ENCODE assay signal across 25 cellular contexts in genomic region chr7:117756586-117756985, GRCh38.
"Had no signal": no experiment of that assay in that cellular context is flagged by ENCODE, and none has a peak within 500 bp of the region (broad histone marks: within the 10 kb centered on the region; RNA-seq: fewer than 3 reads in every experiment).

No MANE protein-coding gene starts in this region.

- DNase-seq: activated CD4-positive, alpha-beta T cell treated with anti-CD3 and anti-CD28 coated beads for 4 hours; activated CD8-positive, alpha-beta memory T cell treated with anti-CD3 and anti-CD28 coated beads, Interleukin-2, amount 50 U/mL, for 4 hours; activated CD8-positive, alpha-beta T cell treated with anti-CD3 and anti-CD28 coated beads for 36 hours; activated gamma-delta T cell treated with Interleukin-2 at 50 U/mL for 16 hours; activated naive CD4-positive, alpha-beta T cell treated with anti-CD3 and anti-CD28 coated beads, Interleukin-2, amount 10 ng/mL, durations not matched to agents 7 days and 5 days; activated naive CD8-positive, alpha-beta T cell treated with anti-CD3 and anti-CD28 coated beads for 36 hours; activated T-cell treated with anti-CD3 and anti-CD28 coated beads, Interleukin-2, amount 50 U/mL, for 72 hours; anterior cingulate cortex; central memory CD4-positive, alpha-beta T cell; NCI-H1092; NCI-H1930; NCI-H2171; NCI-H2227 treated with DMSO at 0.1 percent for 48 hours; NCI-H446 treated with DMSO at 0.1 percent for 48 hours; NCI-H524 treated with DMSO at 0.1 percent for 48 hours; NCI-H774; NK-92 treated with Interleukin-12 subunit alpha and Interleukin-12 subunit beta, amount 100 ng/mL, for 24 hours; RPMI8226 had no signal

- H3K4me1 Mint-ChIP-seq: activated naive CD4-positive, alpha-beta T cell treated with anti-CD3 and anti-CD28 coated beads, Interleukin-2, amount 10 ng/mL, durations not matched to agents 7 days and 5 days; activated naive CD8-positive, alpha-beta T cell treated with anti-CD3 and anti-CD28 coated beads for 36 hours had no signal

- H3K27me3 Mint-ChIP-seq: activated naive CD4-positive, alpha-beta T cell treated with anti-CD3 and anti-CD28 coated beads, Interleukin-2, amount 10 ng/mL, durations not matched to agents 7 days and 5 days had no signal

- H3K9me3 ChIP-seq: SJSA1 had no signal

- H3K36me3 ChIP-seq: SJSA1 had no signal

- H3K27me3 ChIP-seq: SJSA1 had no signal

- H3K9me3 Mint-ChIP-seq: activated CD8-positive, alpha-beta T cell treated with anti-CD3 and anti-CD28 coated beads for 36 hours; activated naive CD4-positive, alpha-beta T cell treated with anti-CD3 and anti-CD28 coated beads, Interleukin-2, amount 10 ng/mL, durations not matched to agents 7 days and 5 days; activated naive CD8-positive, alpha-beta T cell treated with anti-CD3 and anti-CD28 coated beads for 36 hours; activated T-cell treated with anti-CD3 and anti-CD28 coated beads, Interleukin-2, amount 50 U/mL, for 72 hours; activated T-helper 2 cell treated with anti-CD3 and anti-CD28 coated beads, Interferon-gamma antibody, Interleukin-2, Interleukin-4, amounts not matched to agents 10 μg/mL and 5 μg/mL and 100 μg/mL, durations not matched to agents 14 hours and 24 hours and 36 hours; T-helper 1 cell treated with Interleukin-12 subunit alpha and Interleukin-12 subunit beta and Interleukin-4 antibody, amounts not matched to agents 30 μg/mL and 1 μg/mL, for 36 hours had no signal

- H3K4me3 ChIP-seq: SJSA1 had no signal

- H3K27ac ChIP-seq: KMS-11, SJSA1 had no signal

- H3K27ac Mint-ChIP-seq: activated CD8-positive, alpha-beta T cell treated with anti-CD3 and anti-CD28 coated beads for 36 hours; activated naive CD4-positive, alpha-beta T cell treated with anti-CD3 and anti-CD28 coated beads, Interleukin-2, amount 10 ng/mL, durations not matched to agents 7 days and 5 days; activated naive CD8-positive, alpha-beta T cell treated with anti-CD3 and anti-CD28 coated beads for 36 hours; activated T-cell treated with anti-CD3 and anti-CD28 coated beads, Interleukin-2, amount 50 U/mL, for 72 hours; activated T-helper 2 cell treated with anti-CD3 and anti-CD28 coated beads, Interferon-gamma antibody, Interleukin-2, Interleukin-4, amounts not matched to agents 10 μg/mL and 5 μg/mL and 100 μg/mL, durations not matched to agents 14 hours and 24 hours and 36 hours; T-helper 1 cell treated with Interleukin-12 subunit alpha and Interleukin-12 subunit beta and Interleukin-4 antibody, amounts not matched to agents 30 μg/mL and 1 μg/mL, for 36 hours had no signal

- H3K4me1 ChIP-seq: SJSA1 had no signal

- H3K4me3 Mint-ChIP-seq: activated CD8-positive, alpha-beta T cell treated with anti-CD3 and anti-CD28 coated beads for 36 hours; activated naive CD4-positive, alpha-beta T cell treated with anti-CD3 and anti-CD28 coated beads, Interleukin-2, amount 10 ng/mL, durations not matched to agents 7 days and 5 days; activated naive CD8-positive, alpha-beta T cell treated with anti-CD3 and anti-CD28 coated beads for 36 hours; activated T-cell treated with anti-CD3 and anti-CD28 coated beads, Interleukin-2, amount 50 U/mL, for 72 hours; T-helper 1 cell treated with Interleukin-12 subunit alpha and Interleukin-12 subunit beta and Interleukin-4 antibody, amounts not matched to agents 30 μg/mL and 1 μg/mL, for 36 hours had no signal

- H3K4me2 ChIP-seq: KMS-11 had no signal

- H3K36me3 Mint-ChIP-seq: activated naive CD4-positive, alpha-beta T cell treated with anti-CD3 and anti-CD28 coated beads, Interleukin-2, amount 10 ng/mL, durations not matched to agents 7 days and 5 days; activated naive CD8-positive, alpha-beta T cell treated with anti-CD3 and anti-CD28 coated beads for 36 hours had no signal

- ATAC-seq: activated CD4-positive, CD25-positive, alpha-beta regulatory T cell treated with anti-CD3 and anti-CD28 coated beads, Interleukin-2, amount 50 U/mL, for 24 hours; activated CD8-positive, alpha-beta T cell treated with anti-CD3 and anti-CD28 coated beads for 36 hours; activated T-cell treated with anti-CD3 and anti-CD28 coated beads, Interleukin-2, amount 50 U/mL, for 72 hours; Panc1; Right ventricle myocardium inferior had no signal
